Comparison of ENCODE assay signal across 14 cellular contexts in the genomic region with DNA sequence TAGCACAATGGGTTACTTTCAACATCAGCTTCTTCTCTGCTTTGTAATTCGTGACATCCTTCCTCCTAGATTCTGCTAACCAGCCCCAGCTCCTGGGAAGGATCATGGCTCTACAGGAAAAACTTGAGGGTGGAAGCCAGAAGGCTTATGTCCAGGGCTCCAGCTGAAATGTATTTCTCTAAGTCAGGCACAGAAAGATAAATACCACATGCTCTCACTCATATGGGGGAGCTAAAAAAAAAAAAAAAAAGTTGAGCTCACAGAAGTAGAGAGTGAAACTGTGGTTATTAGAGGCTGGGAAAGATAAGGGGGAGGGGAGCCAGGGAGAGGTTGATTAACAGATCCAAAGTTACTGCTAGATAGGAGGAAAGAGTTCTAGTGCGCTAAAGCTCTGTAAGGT.
"Had no signal": no experiment of that assay in that cellular context is flagged by ENCODE, and none has a peak within 500 bp of the region (broad histone marks: within the 10 kb centered on the region; RNA-seq: fewer than 3 reads in every experiment).

No MANE protein-coding gene starts in this region.

- H3K9me3 Mint-ChIP-seq: activated T-helper 1 cell treated with anti-CD3 and anti-CD28 coated beads, Interleukin-12 subunit alpha, Interleukin-12 subunit beta, Interleukin-2, Interleukin-4 antibody, amounts not matched to agents 30 ng/mL and 10 ng/mL and 1 ng/mL, durations not matched to agents 14 hours and 24 hours and 36 hours; memory B cell; stimulated activated memory B cell treated with anti-CD40 and anti-IgM and Interleukin-4, amounts not matched to agents 10 μg/mL and 1 μg/mL and 100 μg/mL, for 72 hours had no signal

- DNase-seq: activated CD8-positive, alpha-beta T cell treated with anti-CD3 and anti-CD28 coated beads, Interleukin-2, amount 10 ng/mL, durations not matched to agents 7 days and 5 days; activated naive CD4-positive, alpha-beta T cell; cerebellar nuclear complex; dermis blood vessel endothelial cell; foreskin fibroblast; small intestine; SW 1271; T-helper 9 cell; upper lobe of left lung had no signal

- H3K4me1 Mint-ChIP-seq: memory B cell; stimulated activated memory B cell treated with anti-CD40 and anti-IgM and Interleukin-4, amounts not matched to agents 10 μg/mL and 1 μg/mL and 100 μg/mL, for 72 hours had no signal

- H3K27ac Mint-ChIP-seq: activated CD8-positive, alpha-beta T cell treated with anti-CD3 and anti-CD28 coated beads, Interleukin-2, amount 10 ng/mL, durations not matched to agents 7 days and 5 days; activated T-helper 1 cell treated with anti-CD3 and anti-CD28 coated beads, Interleukin-12 subunit alpha, Interleukin-12 subunit beta, Interleukin-2, Interleukin-4 antibody, amounts not matched to agents 30 ng/mL and 10 ng/mL and 1 ng/mL, durations not matched to agents 14 hours and 24 hours and 36 hours; memory B cell; stimulated activated memory B cell treated with anti-CD40 and anti-IgM and Interleukin-4, amounts not matched to agents 10 μg/mL and 1 μg/mL and 100 μg/mL, for 72 hours had no signal

- H3K27ac ChIP-seq: SJSA1, upper lobe of left lung, VCaP had no signal

- H3K4me3 Mint-ChIP-seq: activated CD8-positive, alpha-beta T cell treated with anti-CD3 and anti-CD28 coated beads, Interleukin-2, amount 10 ng/mL, durations not matched to agents 7 days and 5 days; activated T-helper 1 cell treated with anti-CD3 and anti-CD28 coated beads, Interleukin-12 subunit alpha, Interleukin-12 subunit beta, Interleukin-2, Interleukin-4 antibody, amounts not matched to agents 30 ng/mL and 10 ng/mL and 1 ng/mL, durations not matched to agents 14 hours and 24 hours and 36 hours; memory B cell; stimulated activated memory B cell treated with anti-CD40 and anti-IgM and Interleukin-4, amounts not matched to agents 10 μg/mL and 1 μg/mL and 100 μg/mL, for 72 hours had no signal

- H3K36me3 Mint-ChIP-seq: memory B cell; stimulated activated memory B cell treated with anti-CD40 and anti-IgM and Interleukin-4, amounts not matched to agents 10 μg/mL and 1 μg/mL and 100 μg/mL, for 72 hours had no signal
